In the genomic region with DNA sequence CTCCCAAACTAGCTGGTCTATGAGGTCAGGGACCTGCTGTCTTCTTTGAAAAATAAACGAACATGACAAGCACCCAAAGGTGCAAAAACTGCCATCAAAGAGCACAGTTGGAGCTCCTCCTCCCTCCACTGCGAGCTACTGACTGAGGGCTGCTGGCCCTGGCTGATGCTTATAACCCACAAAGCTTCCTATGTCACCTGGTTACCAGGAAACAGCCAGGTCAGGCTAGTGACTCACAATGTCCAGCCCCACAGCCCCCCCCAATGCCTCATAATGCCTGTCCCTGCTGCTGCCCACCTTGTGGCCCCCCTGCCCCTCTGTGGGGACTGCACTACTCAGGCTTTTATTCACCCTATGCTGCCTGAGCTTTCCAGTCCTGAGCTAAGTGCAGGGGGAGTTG, we compare ENCODE assay signal across 15 cellular contexts. TPM values are rescaled to one million over a fixed set of nuclear protein-coding genes. Genes with fewer than 3 reads are reported as not detected.
"Had no signal": no experiment of that assay in that cellular context is flagged by ENCODE, and none has a peak within 500 bp of the region (broad histone marks: within the 10 kb centered on the region; RNA-seq: fewer than 3 reads in every experiment).

A gene with protein sequence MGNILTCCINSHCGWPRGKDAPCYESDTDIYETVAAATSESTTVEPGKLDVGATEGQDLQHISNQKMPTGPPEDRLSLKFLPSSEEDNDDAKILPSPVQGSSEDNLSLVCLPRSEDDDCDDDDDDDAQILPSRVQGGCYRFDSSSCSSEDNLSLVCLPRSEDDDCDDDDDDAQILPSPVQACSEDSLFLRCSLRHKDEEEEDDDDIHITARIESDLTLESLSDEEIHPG (minus strand): TSS at position 144 of the 400 bp plus-strand sequence. CDS start 298 bp downstream, outside the sequence.

- H3K36me3 ChIP-seq: left ventricle myocardium inferior, pancreas had no signal

- H3K4me1 ChIP-seq: esophagus muscularis mucosa, left ventricle myocardium inferior, pancreas, tibial artery had no signal

- H3K27me3 Mint-ChIP-seq: activated naive CD4-positive, alpha-beta T cell treated with anti-CD3 and anti-CD28 coated beads, Interleukin-2, amount 10 ng/mL, durations not matched to agents 7 days and 5 days; naive B cell had no signal

- H3K9me3 Mint-ChIP-seq: activated naive CD4-positive, alpha-beta T cell treated with anti-CD3 and anti-CD28 coated beads, Interleukin-2, amount 10 ng/mL, durations not matched to agents 7 days and 5 days; activated T-helper 1 cell treated with anti-CD3 and anti-CD28 coated beads, Interleukin-12 subunit alpha, Interleukin-12 subunit beta, Interleukin-2, Interleukin-4 antibody, amounts not matched to agents 30 ng/mL and 10 ng/mL and 1 ng/mL, durations not matched to agents 14 hours and 24 hours and 36 hours; naive B cell had no signal

- H3K27ac Mint-ChIP-seq: activated naive CD4-positive, alpha-beta T cell treated with anti-CD3 and anti-CD28 coated beads, Interleukin-2, amount 10 ng/mL, durations not matched to agents 7 days and 5 days; activated T-helper 1 cell treated with anti-CD3 and anti-CD28 coated beads, Interleukin-12 subunit alpha, Interleukin-12 subunit beta, Interleukin-2, Interleukin-4 antibody, amounts not matched to agents 30 ng/mL and 10 ng/mL and 1 ng/mL, durations not matched to agents 14 hours and 24 hours and 36 hours had no signal

- ATAC-seq: activated CD4-positive, CD25-positive, alpha-beta regulatory T cell treated with anti-CD3 and anti-CD28 coated beads, Interleukin-2, amount 50 U/mL, for 24 hours; pancreas had no signal

- H3K27me3 ChIP-seq: esophagus muscularis mucosa, hepatocyte, pancreas, tibial artery had no signal

- H3K27ac ChIP-seq: esophagus muscularis mucosa, hepatocyte, left ventricle myocardium inferior, pancreas, tibial artery had no signal

- H3K9me3 ChIP-seq: esophagus muscularis mucosa, left ventricle myocardium inferior, pancreas, tibial artery had no signal

- DNase-seq: activated CD4-positive, alpha-beta T cell treated with anti-CD3 and anti-CD28 coated beads, Interleukin-2, amount 50 U/mL, for 4 hours; activated CD8-positive, alpha-beta memory T cell treated with anti-CD3 and anti-CD28 coated beads, Interleukin-2, amount 50 U/mL, for 48 hours; activated naive CD4-positive, alpha-beta T cell treated with anti-CD3 and anti-CD28 coated beads, Interleukin-2, amount 10 ng/mL, durations not matched to agents 7 days and 5 days; amniotic stem cell; caudate nucleus; left ventricle myocardium inferior; naive B cell; pancreas; stimulated activated CD4-positive, alpha-beta T cell treated with anti-CD3 and anti-CD28 coated beads, Interleukin-1b, Interleukin-23, amount 100 ng/mL, for 48 hours; tibial artery had no signal

- H3K36me3 Mint-ChIP-seq: activated naive CD4-positive, alpha-beta T cell treated with anti-CD3 and anti-CD28 coated beads, Interleukin-2, amount 10 ng/mL, durations not matched to agents 7 days and 5 days had no signal

- H3K4me3 Mint-ChIP-seq: activated naive CD4-positive, alpha-beta T cell treated with anti-CD3 and anti-CD28 coated beads, Interleukin-2, amount 10 ng/mL, durations not matched to agents 7 days and 5 days; activated T-helper 1 cell treated with anti-CD3 and anti-CD28 coated beads, Interleukin-12 subunit alpha, Interleukin-12 subunit beta, Interleukin-2, Interleukin-4 antibody, amounts not matched to agents 30 ng/mL and 10 ng/mL and 1 ng/mL, durations not matched to agents 14 hours and 24 hours and 36 hours; naive B cell had no signal

- H3K4me3 ChIP-seq: esophagus muscularis mucosa, hepatocyte, left ventricle myocardium inferior, pancreas, tibial artery had no signal

RNA-seq across cellular contexts. Expression of the gene that starts here (rescaled TPM):
- total RNA-seq: glomerular endothelial cell, hepatocyte, left ventricle myocardium inferior had no signal
- polyA plus RNA-seq: hepatocyte had no signal
